In the genomic region with DNA sequence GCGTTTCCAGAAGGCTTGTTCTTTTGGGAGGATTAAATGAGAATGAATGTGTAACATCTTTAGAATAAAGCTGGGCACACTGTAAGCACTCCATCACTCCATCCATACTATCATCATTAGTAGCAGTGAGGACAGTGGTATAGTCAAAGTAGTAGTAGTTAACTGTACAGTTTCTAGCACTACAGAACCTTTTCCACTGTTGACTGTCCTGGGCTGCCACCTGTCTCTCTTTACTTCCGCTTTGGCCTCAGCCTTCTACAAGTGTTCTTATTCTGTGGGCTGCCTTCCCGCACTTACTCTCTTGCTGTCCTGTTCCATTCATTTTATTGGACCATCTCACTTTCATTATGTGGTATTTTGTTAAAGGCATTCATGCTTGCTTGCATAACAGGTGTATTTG, we compare ENCODE assay signal across 1 cellular context.
TF ChIP-seq lines count a peak whose summit lies in the region.

No MANE protein-coding gene starts in this region.

TF ChIP-seq in HepG2, 621 proteins besides CTCF, POLR2A, EP300 and RAD21:
- TF ChIP-seq, protein P1, sequence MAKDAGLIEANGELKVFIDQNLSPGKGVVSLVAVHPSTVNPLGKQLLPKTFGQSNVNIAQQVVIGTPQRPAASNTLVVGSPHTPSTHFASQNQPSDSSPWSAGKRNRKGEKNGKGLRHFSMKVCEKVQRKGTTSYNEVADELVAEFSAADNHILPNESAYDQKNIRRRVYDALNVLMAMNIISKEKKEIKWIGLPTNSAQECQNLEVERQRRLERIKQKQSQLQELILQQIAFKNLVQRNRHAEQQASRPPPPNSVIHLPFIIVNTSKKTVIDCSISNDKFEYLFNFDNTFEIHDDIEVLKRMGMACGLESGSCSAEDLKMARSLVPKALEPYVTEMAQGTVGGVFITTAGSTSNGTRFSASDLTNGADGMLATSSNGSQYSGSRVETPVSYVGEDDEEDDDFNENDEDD (CRISPR knock-in tag; IDR thresholded peaks at IDR 0.05; ENCODE audit: borderline replicate concordance), result no peak
- TF ChIP-seq IRF2 (CRISPR knock-in tag; IDR thresholded peaks at IDR 0.05) (no peak), ATF5 (CRISPR knock-in tag; IDR thresholded peaks at IDR 0.05; ENCODE audit: low read depth) (no peak), ZSCAN30 (CRISPR knock-in tag; IDR thresholded peaks at IDR 0.05) (no peak), NBN (conservative IDR thresholded peaks at IDR 0.05) (no peak)
- TF ChIP-seq, protein P2, sequence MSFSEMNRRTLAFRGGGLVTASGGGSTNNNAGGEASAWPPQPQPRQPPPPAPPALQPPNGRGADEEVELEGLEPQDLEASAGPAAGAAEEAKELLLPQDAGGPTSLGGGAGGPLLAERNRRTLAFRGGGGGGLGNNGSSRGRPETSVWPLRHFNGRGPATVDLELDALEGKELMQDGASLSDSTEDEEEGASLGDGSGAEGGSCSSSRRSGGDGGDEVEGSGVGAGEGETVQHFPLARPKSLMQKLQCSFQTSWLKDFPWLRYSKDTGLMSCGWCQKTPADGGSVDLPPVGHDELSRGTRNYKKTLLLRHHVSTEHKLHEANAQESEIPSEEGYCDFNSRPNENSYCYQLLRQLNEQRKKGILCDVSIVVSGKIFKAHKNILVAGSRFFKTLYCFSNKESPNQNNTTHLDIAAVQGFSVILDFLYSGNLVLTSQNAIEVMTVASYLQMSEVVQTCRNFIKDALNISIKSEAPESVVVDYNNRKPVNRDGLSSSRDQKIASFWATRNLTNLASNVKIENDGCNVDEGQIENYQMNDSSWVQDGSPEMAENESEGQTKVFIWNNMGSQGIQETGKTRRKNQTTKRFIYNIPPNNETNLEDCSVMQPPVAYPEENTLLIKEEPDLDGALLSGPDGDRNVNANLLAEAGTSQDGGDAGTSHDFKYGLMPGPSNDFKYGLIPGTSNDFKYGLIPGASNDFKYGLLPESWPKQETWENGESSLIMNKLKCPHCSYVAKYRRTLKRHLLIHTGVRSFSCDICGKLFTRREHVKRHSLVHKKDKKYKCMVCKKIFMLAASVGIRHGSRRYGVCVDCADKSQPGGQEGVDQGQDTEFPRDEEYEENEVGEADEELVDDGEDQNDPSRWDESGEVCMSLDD (CRISPR knock-in tag; IDR thresholded peaks at IDR 0.05; ENCODE audit: borderline replicate concordance), result no peak
- TF ChIP-seq, protein P3, sequence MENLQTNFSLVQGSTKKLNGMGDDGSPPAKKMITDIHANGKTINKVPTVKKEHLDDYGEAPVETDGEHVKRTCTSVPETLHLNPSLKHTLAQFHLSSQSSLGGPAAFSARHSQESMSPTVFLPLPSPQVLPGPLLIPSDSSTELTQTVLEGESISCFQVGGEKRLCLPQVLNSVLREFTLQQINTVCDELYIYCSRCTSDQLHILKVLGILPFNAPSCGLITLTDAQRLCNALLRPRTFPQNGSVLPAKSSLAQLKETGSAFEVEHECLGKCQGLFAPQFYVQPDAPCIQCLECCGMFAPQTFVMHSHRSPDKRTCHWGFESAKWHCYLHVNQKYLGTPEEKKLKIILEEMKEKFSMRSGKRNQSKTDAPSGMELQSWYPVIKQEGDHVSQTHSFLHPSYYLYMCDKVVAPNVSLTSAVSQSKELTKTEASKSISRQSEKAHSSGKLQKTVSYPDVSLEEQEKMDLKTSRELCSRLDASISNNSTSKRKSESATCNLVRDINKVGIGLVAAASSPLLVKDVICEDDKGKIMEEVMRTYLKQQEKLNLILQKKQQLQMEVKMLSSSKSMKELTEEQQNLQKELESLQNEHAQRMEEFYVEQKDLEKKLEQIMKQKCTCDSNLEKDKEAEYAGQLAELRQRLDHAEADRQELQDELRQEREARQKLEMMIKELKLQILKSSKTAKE (CRISPR knock-in tag; IDR thresholded peaks at IDR 0.05; ENCODE audit: borderline replicate concordance), result no peak
